8 cellular contexts compared by ENCODE assay signal in the genomic region with DNA sequence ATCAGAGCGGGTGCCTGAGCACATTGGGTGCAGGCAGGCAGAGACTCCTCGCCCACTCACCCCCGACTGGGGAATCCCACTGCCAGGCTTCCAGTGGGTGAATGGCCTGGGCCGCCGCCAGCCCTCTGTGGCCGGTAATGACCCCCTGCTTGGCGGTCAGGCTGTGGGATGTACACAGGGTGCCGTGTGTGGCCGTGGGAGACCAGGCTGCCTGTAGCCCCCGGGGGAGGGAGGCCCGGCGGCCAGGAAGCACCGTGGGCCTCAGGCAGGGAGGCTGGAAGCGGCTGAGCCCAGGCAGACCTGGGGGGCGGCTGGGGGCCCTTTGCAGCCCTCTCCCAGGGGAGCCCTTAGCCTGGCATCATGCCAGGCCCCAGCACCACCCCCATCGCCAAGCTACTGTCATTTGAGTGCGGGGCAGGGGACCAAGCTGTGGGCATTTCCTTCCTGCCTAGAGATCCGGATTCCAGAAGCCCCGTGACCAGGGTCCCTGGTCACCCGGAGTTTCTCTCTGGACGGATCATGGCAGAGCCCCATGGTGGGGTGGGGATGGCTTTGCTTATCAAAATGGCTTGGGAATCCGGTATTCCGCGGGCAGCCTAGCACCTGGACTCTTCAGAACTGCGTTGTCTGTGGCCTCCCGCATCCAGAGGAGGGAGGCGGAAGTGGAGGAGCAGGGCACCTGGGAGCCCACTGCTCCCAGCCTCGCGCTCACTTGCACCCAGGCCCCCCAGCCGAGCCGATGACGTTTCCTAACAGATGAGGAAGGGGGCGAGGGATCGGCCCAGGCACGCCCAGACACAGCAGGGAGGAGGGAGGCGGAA. TPM values are rescaled to one million over a fixed set of nuclear protein-coding genes. Genes with fewer than 3 reads are reported as not detected.
DNase-seq lines count a peak whose midpoint lies in the region; ATAC-seq and TF ChIP-seq lines count a peak whose summit lies in the region.

No MANE protein-coding gene starts in this region.

- H3K9me3 Mint-ChIP-seq in T-cell (no peaks in the 10 kb centered on the region), brain (no peaks in the 10 kb centered on the region)

- no peak for TF ChIP-seq CTCF in brain (conservative IDR thresholded peaks at IDR 0.05)

- H3K27me3 Mint-ChIP-seq in T-cell (no peaks in the 10 kb centered on the region), brain (peaks cover 3% of the 10 kb centered on the region)

- POLR2A ChIA-PET in T-cell (lab: Charles Lee) = no interaction called here

- H3K27ac Mint-ChIP-seq in T-cell (peak overlapping the region; percentile 57 to 66), brain (peak overlapping the region; percentile 96 to 99 (median 99))

- H3K36me3 Mint-ChIP-seq in T-cell = no peaks in the 10 kb centered on the region
- peaks cover 4% of the 10 kb centered on the region for H3K36me3 Mint-ChIP-seq in brain

- H3K4me1 Mint-ChIP-seq in T-cell (peaks cover 17 to 21% (median 20%) of the 10 kb centered on the region in 3 donors), brain (peaks cover 60% of the 10 kb centered on the region)

- CTCF ChIA-PET in T-cell (lab: Charles Lee) = no interaction called here

- H3K36me3 ChIP-seq in KOPT-K1 (ENCODE audit: insufficient read depth, low read length) = no peaks in the 10 kb centered on the region

- ATAC-seq in T-cell (replicated peaks in 1 of 4) = peak in 2 of 4 experiments; percentile 3 to 6
- no peak for ATAC-seq in GM19455 (IDR thresholded peaks at IDR 0.05; ENCODE audit: unreplicated experiment)

- H3K4me3 Mint-ChIP-seq in T-cell (peak overlapping the region; percentile 82 to 92 (median 84)), brain (peak overlapping the region; percentile 94 to 98 (median 96))

- H3K27ac ChIP-seq in KOPT-K1 (ENCODE audit: low read depth, low read length, poor library complexity, severe bottlenecking) = peak overlapping the region; percentile 46

- DNase-seq in GM03348 (ENCODE audit: low spot score) (peak; percentile 71), T-cell (peak in 21 of 34 experiments; percentile 14 to 53 (median 26)), inferior parietal cortex (ENCODE audit: extremely low spot score) (peak; percentile 19), smooth muscle cell of the brain vasculature (ENCODE audit: low read depth, low spot score) (peak; percentile 73), ecto neural progenitor cell (ENCODE audit: low spot score) (no peak)

- H3K9me3 ChIP-seq in KOPT-K1 (ENCODE audit: insufficient read depth, low read length, poor library complexity, severe bottlenecking) = no peaks in the 10 kb centered on the region

RNA-seq across cellular contexts. Expression of gene TTYH3, which starts 1.1 kb away (rescaled TPM):
- 10 to 100 TPM; 11.5 to 17.7 (median 14.5) TPM for total RNA-seq in T-cell
- 48.7 TPM for polyA plus RNA-seq in brain (ENCODE audit: insufficient read depth, low read depth, low replicate concordance)

RNA-seq across cellular contexts. Expression of gene AMZ1, which starts 55.1 kb away (rescaled TPM):
- under 1 TPM; 0.09 to 0.79 (median 0.30) TPM for total RNA-seq in T-cell
- 2.4 TPM for polyA plus RNA-seq in brain (ENCODE audit: insufficient read depth, low read depth, low replicate concordance)
